Comparison of ENCODE assay signal across 1 cellular context in genomic region chr19:12350890-12351197, GRCh38.
TF ChIP-seq lines count a peak whose summit lies in the region.

No MANE protein-coding gene starts in this region.

TF ChIP-seq in K562, 482 proteins besides CTCF, POLR2A, EP300 and RAD21 (continued from another document):
- TF ChIP-seq TSHZ1 (CRISPR knock-in tag; IDR thresholded peaks at IDR 0.05) (no peak), HDAC2 (IDR thresholded peaks at IDR 0.05) (no peak), FOXP1 (CRISPR knock-in tag; IDR thresholded peaks at IDR 0.05) (no peak), RERE (CRISPR knock-in tag; IDR thresholded peaks at IDR 0.05; ENCODE audit: borderline replicate concordance) (no peak), TEAD1 (CRISPR knock-in tag; IDR thresholded peaks at IDR 0.05) (no peak), SRSF3 (IDR thresholded peaks at IDR 0.05; ENCODE audit: insufficient read depth, low read length) (no peak), RB1 (IDR thresholded peaks at IDR 0.05; ENCODE audit: low read depth) (no peak), MBD1 (CRISPR knock-in tag; IDR thresholded peaks at IDR 0.05) (0 out of 2 replicates have a peak, but pooled peaks have one; percentile 9), NFXL1 (CRISPR knock-in tag; IDR thresholded peaks at IDR 0.05) (no peak), ZNF146 (CRISPR knock-in tag; IDR thresholded peaks at IDR 0.05; ENCODE audit: unreplicated experiment) (no peak), CTBP1 (IDR thresholded peaks at IDR 0.05; ENCODE audit: borderline replicate concordance) (no peak), NFATC3 (IDR thresholded peaks at IDR 0.05) (no peak), ZEB2 (IDR thresholded peaks at IDR 0.05) (0 out of 2 replicates have a peak, but pooled peaks have one; percentile 25), ZBTB1 (CRISPR knock-in tag; IDR thresholded peaks at IDR 0.05; ENCODE audit: borderline replicate concordance, low read depth) (no peak), NCOR1 (IDR thresholded peaks at IDR 0.05) (no peak), ZNF75A (CRISPR knock-in tag; IDR thresholded peaks at IDR 0.05) (peak; percentile 96), SRSF7 (optimal IDR thresholded peaks at IDR 0.05; ENCODE audit: low read depth, low read length) (no peak), ZNF23 (CRISPR knock-in tag; IDR thresholded peaks at IDR 0.05) (no peak)
